In genomic region chr1:37471345-37472231, GRCh38 we compare ENCODE assay signal across 8 cellular contexts. TPM values are rescaled to one million over a fixed set of nuclear protein-coding genes. Genes with fewer than 3 reads are reported as not detected.
A peak's percentile ranks its signal among the peaks of the same experiment; 100 is the strongest.
DNase-seq lines count a peak whose midpoint lies in the region; ATAC-seq and TF ChIP-seq lines count a peak whose summit lies in the region.

No MANE protein-coding gene starts in this region.

- CTCF ChIA-PET in activated CD8-positive, alpha-beta memory T cell treated with anti-CD3 and anti-CD28 coated beads, Interleukin-2, amount 10 ng/mL, durations not matched to agents 7 days and 5 days (lab: Charles Lee) = interaction anchor here (1.0 to 11.0 kb wide), 4 partner anchors 15 to 41 kb away, joined by 3 to 157 read pairs (median 50); no protein-coding TSS in a partner anchor

- H3K9me3 ChIP-seq in SJSA1 (replicated peaks) (no peaks in the 10 kb centered on the region; the same call in 1 of the 2 replicates), mucosa of rectum (ENCODE audit: control insufficient read depth in 2 of 2, low read length in 2 of 2) (no peaks in the 10 kb centered on the region)

- H3K27ac ChIP-seq in SJSA1 (peak overlapping the region; percentile 83), mucosa of rectum (ENCODE audit: low read depth in 2 of 2, low read length in 2 of 2) (peak overlapping the region; percentile 69 to 77)

- DNase-seq in activated CD8-positive, alpha-beta memory T cell treated with anti-CD3 and anti-CD28 coated beads, Interleukin-2, amount 10 ng/mL, durations not matched to agents 7 days and 5 days = no peak
- DNase-seq in activated CD8-positive, alpha-beta memory T cell treated with anti-CD3 and anti-CD28 coated beads for 24 hours = no peak
- DNase-seq in SJSA1 (ENCODE audit: low read depth in 1 of 2, low spot score in 2 of 2) (peak; percentile 87 to 92), erythroblast (lab: John Stamatoyannopoulos, UW) (peak in 1 of 2 experiments; percentile 43), ureter (ENCODE audit: low spot score) (peak; percentile 86)
- DNase-seq in activated CD8-positive, alpha-beta memory T cell treated with anti-CD3 and anti-CD28 coated beads, Interleukin-2, amount 50 U/mL, for 48 hours = no peak

- H3K4me1 Mint-ChIP-seq in activated CD8-positive, alpha-beta memory T cell treated with anti-CD3 and anti-CD28 coated beads, Interleukin-2, amount 10 ng/mL, durations not matched to agents 7 days and 5 days = peaks cover 36% of the 10 kb centered on the region

- H3K27me3 ChIP-seq in SJSA1 (replicated peaks) (no peaks in the 10 kb centered on the region), mucosa of rectum (ENCODE audit: control insufficient read depth in 2 of 2, insufficient read depth in 2 of 2, low read length in 2 of 2) (no peaks in the 10 kb centered on the region)

- H3K27me3 Mint-ChIP-seq in activated CD8-positive, alpha-beta memory T cell treated with anti-CD3 and anti-CD28 coated beads, Interleukin-2, amount 10 ng/mL, durations not matched to agents 7 days and 5 days = no peaks in the 10 kb centered on the region

- H3K4me1 ChIP-seq in SJSA1 (replicated peaks) = peaks cover 56% of the 10 kb centered on the region
- peaks cover 34 to 41% of the 10 kb centered on the region in 2 donors for H3K4me1 ChIP-seq in mucosa of rectum (ENCODE audit: control insufficient read depth in 2 of 2, insufficient read depth in 2 of 2, low read length in 2 of 2)

- peak; percentile 22 for TF ChIP-seq POLR2A in erythroblast (IDR thresholded peaks at IDR 0.05; ENCODE audit: low read length)

- no peak overlapping the region for H3K4me3 Mint-ChIP-seq in activated CD8-positive, alpha-beta memory T cell treated with anti-CD3 and anti-CD28 coated beads, Interleukin-2, amount 10 ng/mL, durations not matched to agents 7 days and 5 days

- H3K27ac Mint-ChIP-seq in activated CD8-positive, alpha-beta memory T cell treated with anti-CD3 and anti-CD28 coated beads, Interleukin-2, amount 10 ng/mL, durations not matched to agents 7 days and 5 days = peak overlapping the region; percentile 55

- H3K36me3 Mint-ChIP-seq in activated CD8-positive, alpha-beta memory T cell treated with anti-CD3 and anti-CD28 coated beads, Interleukin-2, amount 10 ng/mL, durations not matched to agents 7 days and 5 days = peaks cover 15% of the 10 kb centered on the region

- no peaks in the 10 kb centered on the region for H3K9me3 Mint-ChIP-seq in activated CD8-positive, alpha-beta memory T cell treated with anti-CD3 and anti-CD28 coated beads, Interleukin-2, amount 10 ng/mL, durations not matched to agents 7 days and 5 days (ENCODE audit: low read depth)

- H3K36me3 ChIP-seq in SJSA1 = peaks cover 12% of the 10 kb centered on the region
- peaks cover 8 to 9% of the 10 kb centered on the region in 2 donors for H3K36me3 ChIP-seq in mucosa of rectum (ENCODE audit: control insufficient read depth in 2 of 2, insufficient read depth in 2 of 2, low read length in 2 of 2)

- no peak for ATAC-seq in activated CD8-positive, alpha-beta memory T cell treated with anti-CD3 and anti-CD28 coated beads, Interleukin-2, amount 10 ng/mL, durations not matched to agents 7 days and 5 days
- ATAC-seq in GM21786 (IDR thresholded peaks at IDR 0.05; ENCODE audit: unreplicated experiment) = no peak

- H3K4me3 ChIP-seq in SJSA1 (peak overlapping the region; percentile 7; the same call in 1 of the 2 replicates), mucosa of rectum (ENCODE audit: low read length in 2 of 2) (peak overlapping the region; percentile 31 to 64)

- H3K9ac ChIP-seq in mucosa of rectum (ENCODE audit: low read depth in 1 of 2, low read length in 2 of 2) = peak overlapping the region; percentile 52 to 66

RNA-seq across cellular contexts. Expression of gene ZC3H12A, which starts 2.8 kb away (rescaled TPM):
- 10 to 100 TPM; 20.9 to 35.4 TPM for total RNA-seq in activated CD8-positive, alpha-beta memory T cell treated with anti-CD3 and anti-CD28 coated beads, Interleukin-2, amount 10 ng/mL, durations not matched to agents 7 days and 5 days
- total RNA-seq in SJSA1 (2014; rRNA removed; shearing (Covaris generic)) = 4.0 and 7.1 TPM in 2 replicates
- 56.6 TPM for total RNA-seq in ureter

RNA-seq across cellular contexts. Expression of gene MEAF6, which starts 43.0 kb away (rescaled TPM):
- 10 to 100 TPM; 63.2 to 80.7 TPM for total RNA-seq in activated CD8-positive, alpha-beta memory T cell treated with anti-CD3 and anti-CD28 coated beads, Interleukin-2, amount 10 ng/mL, durations not matched to agents 7 days and 5 days
- total RNA-seq in SJSA1 (2014; rRNA removed; shearing (Covaris generic)) = 83.4 and 112 TPM in 2 replicates
- 60.7 TPM for total RNA-seq in ureter

Comparison
In these comparisons a context has a peak if more than half of its experiments do, and no peak if none do; other contexts are left out.
1. DNase-seq: peak in SJSA1 (2 of 2) and ureter (single experiment); none in activated CD8-positive, alpha-beta memory T cell treated with anti-CD3 and anti-CD28 coated beads, Interleukin-2, amount 10 ng/mL, durations not matched to agents 7 days and 5 days (single experiment), activated CD8-positive, alpha-beta memory T cell treated with anti-CD3 and anti-CD28 coated beads for 24 hours (single experiment) and activated CD8-positive, alpha-beta memory T cell treated with anti-CD3 and anti-CD28 coated beads, Interleukin-2, amount 50 U/mL, for 48 hours (single experiment).